1 cellular context compared by ENCODE assay signal in genomic region chr1:234836045-234836681, GRCh38.
TF ChIP-seq lines count a peak whose summit lies in the region.

No MANE protein-coding gene starts in this region.

TF ChIP-seq in H1, 55 proteins besides CTCF, POLR2A, EP300 and RAD21:
- TF ChIP-seq TCF12 (IDR thresholded peaks at IDR 0.05; ENCODE audit: low read depth, low read length) (no peak), ATF3 (IDR thresholded peaks at IDR 0.05; ENCODE audit: insufficient read depth, low read depth, low read length) (no peak), SRF (IDR thresholded peaks at IDR 0.05; ENCODE audit: low read depth, low read length) (no peak), CREB1 (IDR thresholded peaks at IDR 0.05) (no peak), KDM1A (IDR thresholded peaks at IDR 0.05; ENCODE audit: borderline replicate concordance, low read length) (no peak), CBX8 (IDR thresholded peaks at IDR 0.05; ENCODE audit: borderline replicate concordance, low read depth, low read length) (no peak), CHD1 (IDR thresholded peaks at IDR 0.05; ENCODE audit: low read depth, low read length) (no peak), MAFK (IDR thresholded peaks at IDR 0.05; ENCODE audit: low read depth, low read length) (no peak), PHF8 (conservative IDR thresholded peaks at IDR 0.05; ENCODE audit: low read depth, low read length) (no peak), BACH1 (IDR thresholded peaks at IDR 0.05; ENCODE audit: low read length) (no peak), KDM4A (IDR thresholded peaks at IDR 0.05; ENCODE audit: low read depth, low read length, severe bottlenecking) (no peak), ZNF274 (IDR thresholded peaks at IDR 0.05; ENCODE audit: borderline replicate concordance, extremely low read depth, low read length) (no peak), CTBP2 (IDR thresholded peaks at IDR 0.05; ENCODE audit: borderline replicate concordance, insufficient read depth, insufficient read length, low read length) (no peak), SIX5 (IDR thresholded peaks at IDR 0.05; ENCODE audit: low read depth, low read length) (no peak), FOSL1 (IDR thresholded peaks at IDR 0.05; ENCODE audit: insufficient read depth, low read depth, low read length) (no peak), SIN3A (conservative IDR thresholded peaks at IDR 0.05 in 1 of 2, IDR thresholded peaks at IDR 0.05 in 1 of 2; ENCODE audit: low read depth in 1 of 2, low read length in 2 of 2) (no peak), E2F6 (IDR thresholded peaks at IDR 0.05) (no peak)
